In genomic region chr14:22555573-22556011, GRCh38 we compare ENCODE assay signal across 8 cellular contexts. TPM values are rescaled to one million over a fixed set of nuclear protein-coding genes. Genes with fewer than 3 reads are reported as not detected.
A peak's percentile ranks its signal among the peaks of the same experiment; 100 is the strongest.
DNase-seq lines count a peak whose midpoint lies in the region; ATAC-seq and TF ChIP-seq lines count a peak whose summit lies in the region.

No MANE protein-coding gene starts in this region.

- H3K4me1 ChIP-seq in esophagus (ENCODE audit: control insufficient read depth in 2 of 2, insufficient read depth in 2 of 2, low read length in 1 of 2) (peaks cover 0 to 6% of the 10 kb centered on the region in 2 donors), uterus (peaks cover 0 to 3% of the 10 kb centered on the region in 2 donors), HAP-1 (peaks cover 6% of the 10 kb centered on the region), right atrium auricular region (peaks cover 0 to 43% of the 10 kb centered on the region in 2 donors)

- H3K4me3 ChIP-seq in esophagus (ENCODE audit: low read depth in 1 of 2, low read length in 2 of 2): no peak overlapping the region
- no peak overlapping the region for H3K4me3 ChIP-seq in uterus
- no peak overlapping the region for H3K4me3 ChIP-seq in HAP-1
- H3K4me3 ChIP-seq in right atrium auricular region: no peak overlapping the region

- H3K27ac ChIP-seq in esophagus (ENCODE audit: low read depth in 2 of 2, low read length in 1 of 2): peak overlapping the region; percentile 30 to 45
- peak overlapping the region; percentile 77 to 79 for H3K27ac ChIP-seq in uterus
- H3K27ac ChIP-seq in right atrium auricular region: no peak overlapping the region

- WGBS in esophagus, 2 donors: 69 to 72% methylated on average over 2 of the region's 2 CpGs

- H3K27me3 ChIP-seq in esophagus (ENCODE audit: control insufficient read depth in 1 of 2, insufficient read depth in 2 of 2, low read length in 2 of 2) (no peaks in the 10 kb centered on the region), uterus (no peaks in the 10 kb centered on the region), HAP-1 (ENCODE audit: low read depth) (no peaks in the 10 kb centered on the region), right atrium auricular region (no peaks in the 10 kb centered on the region)

- in situ Hi-C loops in GM13976 (cut with MboI; ENCODE audit: low sequenced_read_pairs, unreplicated experiment): no loop called here
- in situ Hi-C loops in HAP-1 (cut with MboI; ENCODE audit: low sequenced_read_pairs): loop anchor here (5.0 to 25.0 kb wide), 2 partner anchors 302 to 507 kb away; partner anchors contain the start of gene CDH24

- intact Hi-C loops in uterus (cut with DNase I; ENCODE audit: low total_unique reads): loop anchor here (5.0 to 10.0 kb wide), 2 partner anchors 99 to 163 kb away; no protein-coding TSS in a partner anchor

- H3K9me3 ChIP-seq in esophagus (ENCODE audit: control insufficient read depth in 2 of 2, insufficient read depth in 1 of 2, low read depth in 1 of 2, low read length in 1 of 2) (no peaks in the 10 kb centered on the region), uterus (no peaks in the 10 kb centered on the region), HAP-1 (no peaks in the 10 kb centered on the region), right atrium auricular region (no peaks in the 10 kb centered on the region)

- no peak for TF ChIP-seq CTCF in GM13976 (IDR thresholded peaks at IDR 0.05; ENCODE audit: borderline replicate concordance, control extremely low read depth, extremely low read depth, insufficient read depth, missing control alignments)
- TF ChIP-seq CTCF in uterus (IDR thresholded peaks at IDR 0.05): no peak
- no peak for TF ChIP-seq CTCF in right atrium auricular region (IDR thresholded peaks at IDR 0.05)

- ATAC-seq in HG02970 (IDR thresholded peaks at IDR 0.05; ENCODE audit: low FRiP score, unreplicated experiment): peak; percentile 7

- DNase-seq in GM13976 (ENCODE audit: low spot score) (peak; percentile 35), T-helper 9 cell (peak; percentile 55), uterus (no peak), HAP-1 (ENCODE audit: low spot score in 2 of 2) (no peak), right atrium auricular region (ENCODE audit: low spot score) (no peak), NCI-H446 treated with DMSO at 0.1 percent for 48 hours (lab: John Stamatoyannopoulos, UW) (no peak)

- TF ChIP-seq POLR2A in uterus (IDR thresholded peaks at IDR 0.05): no peak

- H3K36me3 ChIP-seq in esophagus (ENCODE audit: control insufficient read depth in 2 of 2, insufficient read depth in 2 of 2, low read length in 1 of 2): no peaks in the 10 kb centered on the region
- no peaks in the 10 kb centered on the region for H3K36me3 ChIP-seq in uterus
- H3K36me3 ChIP-seq in HAP-1 (replicated peaks): no peaks in the 10 kb centered on the region
- peaks cover 4% of the 10 kb centered on the region for H3K36me3 ChIP-seq in right atrium auricular region

RNA-seq across cellular contexts. Expression of gene DAD1, which starts 33.4 kb away (rescaled TPM):
- 100 to 1,000 TPM in 1 of 2 donors, 10 to 100 TPM in 1; 77.9 to 243 TPM for polyA plus RNA-seq in esophagus
- total RNA-seq in uterus (100 to 1,000 TPM in 3 of 4 donors, 10 to 100 TPM in 1; 92.2 to 375 (median 207) TPM), right atrium auricular region (100 to 1,000 TPM; 250 to 251 TPM)

RNA-seq across cellular contexts. Expression of gene ABHD4, which starts 42.5 kb away (rescaled TPM):
- polyA plus RNA-seq in esophagus: 10 to 100 TPM; 22.8 to 29.5 TPM
- total RNA-seq in uterus (10 to 100 TPM; 17.9 to 40.0 (median 28.6) TPM), right atrium auricular region (10 to 100 TPM; 20.9 to 25.4 TPM)

Comparison
In these comparisons a context has a peak if more than half of its experiments do, and no peak if none do; other contexts are left out.
1. DNase-seq: peak in GM13976 (single experiment) and T-helper 9 cell (single experiment); none in uterus (0 of 2), HAP-1 (0 of 2), right atrium auricular region (single experiment) and NCI-H446 treated with DMSO at 0.1 percent for 48 hours (single experiment).
2. H3K27ac ChIP-seq: peak in esophagus (2 of 2) and uterus (2 of 2); none in right atrium auricular region (0 of 2).